19 cellular contexts compared by ENCODE assay signal in the genomic region with DNA sequence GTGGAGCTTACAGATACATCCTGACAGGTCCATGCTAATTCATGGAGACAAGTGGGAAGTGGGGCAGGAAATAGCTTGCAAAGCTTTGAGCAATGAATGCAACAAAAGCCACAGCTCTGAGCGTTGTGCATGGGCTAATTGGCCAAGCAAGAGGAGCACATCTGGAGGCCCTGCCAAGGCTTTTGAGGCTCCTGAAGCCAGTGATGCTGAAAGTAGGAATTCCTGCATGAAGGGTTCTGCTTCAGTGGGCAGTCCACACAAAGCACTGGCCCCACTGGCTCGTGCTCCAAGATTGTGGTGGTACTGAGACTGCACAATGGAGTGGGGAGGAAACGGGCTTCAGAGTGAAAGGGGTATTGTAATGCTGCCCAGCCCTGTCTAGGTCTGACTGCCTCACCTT.
A peak's percentile ranks its signal among the peaks of the same experiment; 100 is the strongest.
DNase-seq lines count a peak whose midpoint lies in the region; ATAC-seq and TF ChIP-seq lines count a peak whose summit lies in the region.
"Had no signal": no experiment of that assay in that cellular context is flagged by ENCODE, and none has a peak within 500 bp of the region (broad histone marks: within the 10 kb centered on the region; RNA-seq: fewer than 3 reads in every experiment).

No MANE protein-coding gene starts in this region.

- H3K4me1 Mint-ChIP-seq in activated CD4-positive, alpha-beta T cell treated with anti-CD3 and anti-CD28 coated beads, Interleukin-2, amount 10 ng/mL, durations not matched to agents 7 days and 5 days: no peaks in the 10 kb centered on the region
- H3K4me1 Mint-ChIP-seq: B cell, IgD-negative memory B cell had no signal

- no peaks in the 10 kb centered on the region for H3K9me3 Mint-ChIP-seq in activated CD4-positive, alpha-beta T cell treated with anti-CD3 and anti-CD28 coated beads, Interleukin-2, amount 10 ng/mL, durations not matched to agents 7 days and 5 days
- H3K9me3 Mint-ChIP-seq: CD8-positive, alpha-beta T cell; IgD-negative memory B cell had no signal

- H3K4me1 ChIP-seq in lung (ENCODE audit: control insufficient read depth in 2 of 2, insufficient read depth in 2 of 2, low read length in 2 of 2): peaks cover 0 to 7% of the 10 kb centered on the region in 2 donors
- H3K4me1 ChIP-seq: BLaER1 treated with 17β-estradiol and CSF1 and Interleukin-3, amounts not matched to agents 10 nM and 100 nM had no signal

- no peak overlapping the region for H3K4me3 ChIP-seq in lung
- H3K4me3 ChIP-seq: BLaER1 treated with 17β-estradiol and CSF1 and Interleukin-3, amounts not matched to agents 10 nM and 100 nM; GM12878 had no signal

- no peaks in the 10 kb centered on the region for H3K9me3 ChIP-seq in lung (ENCODE audit: control insufficient read depth in 2 of 2, insufficient read depth in 1 of 2, low read length in 1 of 2)
- H3K9me3 ChIP-seq: BLaER1 treated with 17β-estradiol and CSF1 and Interleukin-3, amounts not matched to agents 10 nM and 100 nM had no signal

- H3K4me3 Mint-ChIP-seq in activated CD4-positive, alpha-beta T cell treated with anti-CD3 and anti-CD28 coated beads, Interleukin-2, amount 10 ng/mL, durations not matched to agents 7 days and 5 days: no peak overlapping the region
- H3K4me3 Mint-ChIP-seq: B cell; CD8-positive, alpha-beta T cell; IgD-negative memory B cell had no signal

- H3K36me3 ChIP-seq in lung (ENCODE audit: control insufficient read depth in 2 of 2, insufficient read depth in 2 of 2, low read length in 2 of 2): no peaks in the 10 kb centered on the region
- H3K36me3 ChIP-seq: BLaER1 treated with 17β-estradiol and CSF1 and Interleukin-3, amounts not matched to agents 10 nM and 100 nM had no signal

- no peak overlapping the region for H3K27ac Mint-ChIP-seq in activated CD4-positive, alpha-beta T cell treated with anti-CD3 and anti-CD28 coated beads, Interleukin-2, amount 10 ng/mL, durations not matched to agents 7 days and 5 days
- H3K27ac Mint-ChIP-seq: B cell; CD8-positive, alpha-beta T cell had no signal

- no peak for TF ChIP-seq CTCF in lung (IDR thresholded peaks at IDR 0.05; ENCODE audit: control extremely low read depth, extremely low read depth)

- no peaks in the 10 kb centered on the region for H3K36me3 Mint-ChIP-seq in activated CD4-positive, alpha-beta T cell treated with anti-CD3 and anti-CD28 coated beads, Interleukin-2, amount 10 ng/mL, durations not matched to agents 7 days and 5 days (ENCODE audit: low read depth)
- H3K36me3 Mint-ChIP-seq: CD8-positive, alpha-beta T cell; IgD-negative memory B cell had no signal

- CTCF ChIA-PET in activated CD4-positive, alpha-beta T cell treated with anti-CD3 and anti-CD28 coated beads, Interleukin-2, amount 10 ng/mL, durations not matched to agents 7 days and 5 days (lab: Charles Lee): no interaction called here

- peak; percentile 6 for ATAC-seq in lung (ENCODE audit: insufficient read depth, low FRiP score)
- ATAC-seq in GM18868 (IDR thresholded peaks at IDR 0.05; ENCODE audit: unreplicated experiment): no peak
- no peak for ATAC-seq in GM21423 (IDR thresholded peaks at IDR 0.05; ENCODE audit: unreplicated experiment)
- ATAC-seq: CD8-positive, alpha-beta T cell; GM12878; HepG2 had no signal

- H3K27me3 Mint-ChIP-seq in activated CD4-positive, alpha-beta T cell treated with anti-CD3 and anti-CD28 coated beads, Interleukin-2, amount 10 ng/mL, durations not matched to agents 7 days and 5 days: peaks cover 2% of the 10 kb centered on the region

- POLR2A ChIA-PET in activated CD4-positive, alpha-beta T cell treated with anti-CD3 and anti-CD28 coated beads, Interleukin-2, amount 10 ng/mL, durations not matched to agents 7 days and 5 days (lab: Charles Lee): no interaction called here

- no peaks in the 10 kb centered on the region for H3K27me3 ChIP-seq in lung (ENCODE audit: control insufficient read depth, insufficient read depth)
- H3K27me3 ChIP-seq: BLaER1 treated with 17β-estradiol and CSF1 and Interleukin-3, amounts not matched to agents 10 nM and 100 nM had no signal

- H3K27ac ChIP-seq in lung (ENCODE audit: low read depth in 1 of 2, low read length in 1 of 2): no peak overlapping the region
- H3K27ac ChIP-seq: BLaER1 treated with 17β-estradiol and CSF1 and Interleukin-3, amounts not matched to agents 10 nM and 100 nM had no signal

- WGBS in lung, 2 donors: 74 to 84% methylated on average over 3 of the region's 3 CpGs

- peak; percentile 21 for DNase-seq in EH (ENCODE audit: low read depth)
- DNase-seq in astrocyte of the hippocampus (ENCODE audit: low read depth, low spot score): peak; percentile 46
- DNase-seq in lung (ENCODE audit: low spot score): no peak
- DNase-seq in activated CD4-positive, alpha-beta T cell treated with anti-CD3 and anti-CD28 coated beads, Interleukin-2, amount 10 ng/mL, durations not matched to agents 7 days and 5 days: no peak
- no peak for DNase-seq in COLO668 (lab: John Stamatoyannopoulos, UW; ENCODE audit: unreplicated experiment)
- DNase-seq: CD8-positive, alpha-beta T cell; COR-L47; DMS 273 treated with DMSO at 0.1 percent for 48 hours; DMS53; GF-D8; GOT3; KBM-7 had no signal

Comparison
In these comparisons a context has a peak if more than half of its experiments do, and no peak if none do; other contexts are left out.
1. DNase-seq: peak in EH (single experiment) and astrocyte of the hippocampus (single experiment); none in lung (single experiment), activated CD4-positive, alpha-beta T cell treated with anti-CD3 and anti-CD28 coated beads, Interleukin-2, amount 10 ng/mL, durations not matched to agents 7 days and 5 days (single experiment) and COLO668 (single experiment).